ENCODE assay signal across 9 cellular contexts in the genomic region with DNA sequence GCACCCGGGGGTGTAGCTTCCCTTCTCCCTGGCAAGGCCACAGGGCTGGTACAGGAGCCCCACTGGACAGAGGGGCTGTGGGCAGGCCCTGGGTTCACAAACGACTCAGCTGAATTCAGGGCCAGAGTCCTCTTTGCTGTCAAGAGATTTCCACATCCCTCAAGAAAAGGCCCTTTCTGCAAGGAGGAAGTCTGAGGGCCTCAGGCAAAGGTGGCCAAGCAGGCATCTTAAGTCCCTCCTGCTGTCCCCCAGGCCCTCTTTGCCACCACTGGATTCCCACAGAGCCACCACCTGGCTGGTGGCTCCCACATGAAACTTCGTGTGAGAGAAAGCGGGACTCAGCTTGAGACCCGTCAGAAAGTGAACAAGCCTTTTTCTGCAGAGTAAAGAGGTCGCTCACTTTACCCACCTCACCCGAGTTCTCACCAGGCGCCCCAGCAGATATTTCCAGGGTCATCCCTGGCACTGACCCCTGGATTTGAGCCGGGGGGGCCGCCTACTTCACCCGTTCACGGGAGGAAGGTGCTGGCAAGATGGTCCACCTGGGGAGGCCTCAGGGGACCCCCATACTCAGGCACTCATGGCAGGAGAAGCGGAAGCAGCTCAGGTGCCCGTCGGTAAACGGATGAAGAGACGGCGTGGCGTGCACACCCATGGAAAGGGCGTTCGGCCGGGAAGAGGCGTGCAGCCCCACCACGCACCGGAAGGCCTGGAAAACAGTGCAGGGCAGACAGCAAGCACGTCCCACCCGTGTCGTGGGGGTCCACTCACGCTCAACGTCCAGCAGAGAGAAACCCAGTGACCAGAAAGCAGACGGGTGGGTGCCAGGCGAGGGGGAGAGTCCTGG. TPM values are rescaled to one million over a fixed set of nuclear protein-coding genes. Genes with fewer than 3 reads are reported as not detected.
DNase-seq lines count a peak whose midpoint lies in the region; ATAC-seq, FAIRE-seq and TF ChIP-seq lines count a peak whose summit lies in the region.
"Had no signal": no experiment of that assay in that cellular context is flagged by ENCODE, and none has a peak within 500 bp of the region (broad histone marks: within the 10 kb centered on the region; RNA-seq: fewer than 3 reads in every experiment).

No MANE protein-coding gene starts in this region.

- H3K4me2 ChIP-seq in DND-41 (ENCODE audit: insufficient read depth, low read length) (peak overlapping the region; percentile 100), GM12878 (ENCODE audit: control insufficient read depth, insufficient read depth) (peak overlapping the region; percentile 95)

- no peak for TF ChIP-seq RAD21 in GM12878 (IDR thresholded peaks at IDR 0.05; ENCODE audit: insufficient read depth, low read depth, low read length)

- TF ChIP-seq EP300 in GM12878 (IDR thresholded peaks at IDR 0.05; ENCODE audit: borderline replicate concordance in 1 of 2, control insufficient read depth in 1 of 2, low read depth in 2 of 2, low read length in 2 of 2): no peak

- H3K9me3 ChIP-seq in DND-41 (ENCODE audit: insufficient read depth, low read length, severe bottlenecking) (no peaks in the 10 kb centered on the region), GM12878 (replicated peaks; ENCODE audit: control insufficient read depth, insufficient read depth, low read length) (no peaks in the 10 kb centered on the region)

- H4K20me1 ChIP-seq in DND-41 (ENCODE audit: insufficient read depth, low read length) (peaks cover 33% of the 10 kb centered on the region), GM12878 (ENCODE audit: control insufficient read depth, insufficient read depth) (no peaks in the 10 kb centered on the region)

- H3K4me3 ChIP-seq in DND-41 (ENCODE audit: low read depth in 1 of 2, low read length in 2 of 2) (peak overlapping the region; percentile 21 to 58; a peak in 3 of 4 replicates), GM12878 (peak overlapping the region; percentile 90), rectal smooth muscle tissue (ENCODE audit: low read length) (peak overlapping the region; percentile 48)

- WGBS in GM12878 (ENCODE audit: insufficient coverage, insufficient replicate concordance, low lambda C conversion rate, missing lambda C conversion rate): 27% methylated on average over 32 of the region's 32 CpGs

- SMC1A ChIA-PET in GM12878 (lab: Charles Lee; ENCODE audit: uncharacterized antibody, unreplicated experiment): interaction anchor here (1.0 to 2.9 kb wide), 3 partner anchors 22 to 155 kb away, joined by 3 to 13 read pairs (median 3); no protein-coding TSS in a partner anchor

- TF ChIP-seq CTCF in DND-41 (IDR thresholded peaks at IDR 0.05; ENCODE audit: borderline replicate concordance, extremely low read depth, low read length, poor library complexity, severe bottlenecking): no peak
- no peak for TF ChIP-seq CTCF in GM12878 (IDR thresholded peaks at IDR 0.05 in 2 of 3, conservative IDR thresholded peaks at IDR 0.05 in 1 of 3; ENCODE audit: control insufficient read depth in 2 of 3, extremely low read depth in 1 of 3, insufficient read depth in 1 of 3, low read depth in 3 of 3, low read length in 3 of 3)

- POLR2A ChIA-PET in GM12878 (lab: Charles Lee): interaction anchor here (0.5 to 2.3 kb wide), 4 partner anchors 15 to 775 kb away, joined by 3 to 6 read pairs (median 3); partner anchors contain the start of gene MVD

- no peak overlapping the region for H2AFZ ChIP-seq in DND-41 (ENCODE audit: low read depth, low read length)
- no peak overlapping the region for H2AFZ ChIP-seq in GM12878 (ENCODE audit: control insufficient read depth, low read depth, low read length)

- peaks cover 42% of the 10 kb centered on the region for H3K36me3 ChIP-seq in DND-41 (ENCODE audit: insufficient read depth, low read length)
- H3K36me3 ChIP-seq in GM12878 (ENCODE audit: control insufficient read depth in 2 of 2, insufficient read depth in 2 of 2, low read length in 1 of 2): peaks cover 0 to 3% of the 10 kb centered on the region in 2 experiments; a peak in 2 of 4 replicates
- peaks cover 18% of the 10 kb centered on the region for H3K36me3 ChIP-seq in rectal smooth muscle tissue (ENCODE audit: control insufficient read depth, insufficient read depth, low read length)

- H3K27ac ChIP-seq in DND-41 (ENCODE audit: low read length): peak overlapping the region; percentile 98
- H3K27ac ChIP-seq in GM12878 (ENCODE audit: control insufficient read depth, insufficient read depth): peak overlapping the region; percentile 90; the same call in 1 of the 2 replicates
- no peak overlapping the region for H3K27ac ChIP-seq in rectal smooth muscle tissue (ENCODE audit: low read depth, low read length)

- CTCF ChIA-PET in GM12878 (lab: Yijun Ruan, JAX): interaction anchor here (0.9 to 3.3 kb wide), 8 partner anchors 17 to 79 kb away, joined by 3 to 26 read pairs (median 5); no protein-coding TSS in a partner anchor

- peaks cover 69% of the 10 kb centered on the region for H3K4me1 ChIP-seq in DND-41 (ENCODE audit: insufficient read depth, low read length)
- peaks cover 56% of the 10 kb centered on the region for H3K4me1 ChIP-seq in GM12878 (ENCODE audit: control insufficient read depth, insufficient read depth, low read length)
- peaks cover 12% of the 10 kb centered on the region for H3K4me1 ChIP-seq in rectal smooth muscle tissue (ENCODE audit: control insufficient read depth, insufficient read depth, low read length)

- BruUV-seq in GM12878 (replicated peaks; lab: Mats Ljungman, UMichigan): no TSS peak

- in situ Hi-C loops in GM12878 (cut with MboI): no loop called here

- ATAC-seq in DND-41 (ENCODE audit: insufficient read depth, low read depth) (no peak), GM12878 (no peak), GM21529 (IDR thresholded peaks at IDR 0.05; ENCODE audit: unreplicated experiment) (no peak)

- no peak for TF ChIP-seq POLR2A in GM12878 (IDR thresholded peaks at IDR 0.05; ENCODE audit: low read depth, low read length)

- no peak for FAIRE-seq in GM12878 (lab: Jason Lieb, UNC)

- RAD21 ChIA-PET in GM12878 (lab: Charles Lee; ENCODE audit: unreplicated experiment): interaction anchor here (0.6 to 2.5 kb wide), 5 partner anchors 17 to 783 kb away, joined by 3 to 10 read pairs (median 4); partner anchors contain the start of gene APRT

- intact Hi-C loops in GM12878 (cut with micrococcal nuclease; ENCODE audit: unreplicated experiment): no loop called here

- H3K27me3 ChIP-seq in DND-41 (ENCODE audit: insufficient read depth, low read length, poor library complexity) (no peaks in the 10 kb centered on the region), GM12878 (replicated peaks in 1 of 2; ENCODE audit: control insufficient read depth in 2 of 2, insufficient read depth in 2 of 2, low read length in 1 of 2) (no peaks in the 10 kb centered on the region), rectal smooth muscle tissue (ENCODE audit: control insufficient read depth, insufficient read depth, low read length) (no peaks in the 10 kb centered on the region)

- H3K79me2 ChIP-seq in DND-41 (ENCODE audit: insufficient read depth, low read length) (peaks cover 74% of the 10 kb centered on the region), GM12878 (ENCODE audit: control insufficient read depth, insufficient read depth, low read length) (peaks cover 51% of the 10 kb centered on the region)

- DNase-seq in DND-41 (no peak), NOMO-1 (lab: John Stamatoyannopoulos, UW; ENCODE audit: unreplicated experiment in 2 of 2) (peak; percentile 43 to 66), GM12878 (ENCODE audit: low read depth, low spot score) (no peak), NCI-H2171 treated with DMSO at 0.1 percent for 48 hours (lab: John Stamatoyannopoulos, UW) (no peak), superior temporal gyrus (ENCODE audit: extremely low spot score) (no peak), NCI-H2227 treated with DMSO at 0.1 percent for 48 hours (lab: John Stamatoyannopoulos, UW) (no peak)
- DNase-seq: NCI-H1092 treated with DMSO at 0.1 percent for 48 hours had no signal

- H3K9ac ChIP-seq in DND-41 (ENCODE audit: low read depth, low read length) (peak overlapping the region; percentile 78), GM12878 (ENCODE audit: control insufficient read depth, insufficient read depth, low read length) (peak overlapping the region; percentile 25), rectal smooth muscle tissue (ENCODE audit: low read length) (no peak overlapping the region)

RNA-seq across cellular contexts. Expression of gene RNF166, which starts 3.6 kb away (rescaled TPM):
- total RNA-seq in GM12878 (2013; cell fraction: nucleolus; rRNA removed): 28.0 and 31.3 TPM in 2 replicates
- 23.3 and 26.4 TPM in 2 replicates for total RNA-seq in GM12878 (2014; rRNA removed)
- 5.2 and 6.4 TPM in 2 replicates for total RNA-seq in GM12878 (2014; rRNA removed; fragmentation: Illumina TruSeq; extraction: Trizol)
- 24.5 and 29.8 TPM in 2 replicates for total RNA-seq in GM12878 (2021)
- 4.3 TPM for polyA plus RNA-seq in GM12878 (2011; ENCODE audit: low read depth)
- 4.8 and 8.3 TPM in 2 replicates for polyA plus RNA-seq in GM12878 (2011; rRNA removed)
- polyA plus RNA-seq in GM12878 (2011; cell fraction: cytosol; rRNA removed): 10.1 and 17.1 TPM in 2 replicates
- polyA plus RNA-seq in GM12878 (2011; cell fraction: nucleus; rRNA removed): 112 and 135 TPM in 2 replicates
- 10.8 and 13.5 TPM in 2 replicates for polyA plus RNA-seq in GM12878 (2012)
- polyA plus RNA-seq in GM12878 (2014; fragmentation: Illumina TruSeq; extraction: Trizol): 1.7 and 5.3 TPM in 2 replicates
- 1 to 10 TPM in 1 of 2 experiments, under 1 TPM in 1; 0.48 to 1.3 TPM for polyA plus RNA-seq in GM12878 (2014; fragmentation: Nextera tagmentation; extraction: Ambion mirVana)
- 32.8 and 35.2 TPM in 2 replicates for polyA plus RNA-seq in GM12878 (2014; rRNA removed)
- polyA plus RNA-seq in GM12878 (2016; fragmentation: Nextera tagmentation; extraction: Ambion mirVana): 10 to 100 TPM; 15.8 to 16.5 TPM
- 4.8 and 16.4 TPM in 2 replicates for polyA minus RNA-seq in GM12878 (2011; rRNA and poly(A)+ RNA removed)
- 9.6 and 9.8 TPM in 2 replicates for polyA minus RNA-seq in GM12878 (2011; cell fraction: cytosol; rRNA and poly(A)+ RNA removed)
- polyA minus RNA-seq in GM12878 (2011; cell fraction: nucleus; rRNA and poly(A)+ RNA removed): 22.8 and 28.5 TPM in 2 replicates

RNA-seq across cellular contexts. Expression of gene CTU2, which starts 3.7 kb away (rescaled TPM):
- 16.7 and 18.4 TPM in 2 replicates for total RNA-seq in GM12878 (2013; cell fraction: nucleolus; rRNA removed)
- total RNA-seq in GM12878 (2014; rRNA removed): 17.8 and 23.3 TPM in 2 replicates
- total RNA-seq in GM12878 (2014; rRNA removed; fragmentation: Illumina TruSeq; extraction: Trizol): 11.0 and 12.2 TPM in 2 replicates
- total RNA-seq in GM12878 (2021): 44.5 and 48.5 TPM in 2 replicates
- polyA plus RNA-seq in GM12878 (2011; ENCODE audit: low read depth): 12.3 TPM
- 6.8 and 13.2 TPM in 2 replicates for polyA plus RNA-seq in GM12878 (2011; rRNA removed)
- 20.3 and 30.6 TPM in 2 replicates for polyA plus RNA-seq in GM12878 (2011; cell fraction: cytosol; rRNA removed)
- 47.9 and 63.5 TPM in 2 replicates for polyA plus RNA-seq in GM12878 (2011; cell fraction: nucleus; rRNA removed)
- polyA plus RNA-seq in GM12878 (2012): 12.7 and 17.5 TPM in 2 replicates
- 1.5 and 5.6 TPM in 2 replicates for polyA plus RNA-seq in GM12878 (2014; fragmentation: Illumina TruSeq; extraction: Trizol)
- polyA plus RNA-seq in GM12878 (2014; fragmentation: Nextera tagmentation; extraction: Ambion mirVana): 1 to 10 TPM in 1 of 2 experiments, under 1 TPM in 1; 0.32 to 4.0 TPM
- 31.2 and 38.9 TPM in 2 replicates for polyA plus RNA-seq in GM12878 (2014; rRNA removed)
- polyA plus RNA-seq in GM12878 (2016; fragmentation: Nextera tagmentation; extraction: Ambion mirVana): 10 to 100 TPM; 33.2 to 43.4 TPM
- 6.7 and 19.8 TPM in 2 replicates for polyA minus RNA-seq in GM12878 (2011; rRNA and poly(A)+ RNA removed)
- polyA minus RNA-seq in GM12878 (2011; cell fraction: cytosol; rRNA and poly(A)+ RNA removed): 14.7 and 16.6 TPM in 2 replicates
- polyA minus RNA-seq in GM12878 (2011; cell fraction: nucleus; rRNA and poly(A)+ RNA removed): 15.8 and 23.2 TPM in 2 replicates

RNA-seq across cellular contexts. Expression of gene SNAI3, which starts 16.3 kb away (rescaled TPM):
- 2.4 and 3.1 TPM in 2 replicates for total RNA-seq in GM12878 (2013; cell fraction: nucleolus; rRNA removed)
- total RNA-seq in GM12878 (2014; rRNA removed) (4.7 and 6.5 TPM in 2 replicates), GM12878 (2014; rRNA removed; fragmentation: Illumina TruSeq; extraction: Trizol) (1.2 and 1.7 TPM in 2 replicates), GM12878 (2021) (5.7 and 7.4 TPM in 2 replicates)
- polyA plus RNA-seq in GM12878 (2011; ENCODE audit: low read depth): 1.5 TPM
- polyA plus RNA-seq in GM12878 (2011; rRNA removed) (0.53 and 1.5 TPM in 2 replicates), GM12878 (2014; fragmentation: Illumina TruSeq; extraction: Trizol) (0.10 and 1.4 TPM in 2 replicates), GM12878 (2014; fragmentation: Nextera tagmentation; extraction: Ambion mirVana) (under 1 TPM; 0.21 to 0.26 TPM), GM12878 (2014; rRNA removed) (4.3 and 6.6 TPM in 2 replicates), GM12878 (2016; fragmentation: Nextera tagmentation; extraction: Ambion mirVana) (1 to 10 TPM; 6.2 to 7.1 TPM)
- 2.0 and 3.2 TPM in 2 replicates for polyA plus RNA-seq in GM12878 (2011; cell fraction: cytosol; rRNA removed)
- 4.2 TPM in 2 replicates for polyA plus RNA-seq in GM12878 (2011; cell fraction: nucleus; rRNA removed)
- 2.6 and 2.8 TPM in 2 replicates for polyA plus RNA-seq in GM12878 (2012)
- 1.1 and 2.2 TPM in 2 replicates for polyA minus RNA-seq in GM12878 (2011; rRNA and poly(A)+ RNA removed)
- 2.3 and 2.4 TPM in 2 replicates for polyA minus RNA-seq in GM12878 (2011; cell fraction: cytosol; rRNA and poly(A)+ RNA removed)
- polyA minus RNA-seq in GM12878 (2011; cell fraction: nucleus; rRNA and poly(A)+ RNA removed): 0.97 and 2.1 TPM in 2 replicates

RNA-seq across cellular contexts. Expression of gene MVD, which starts 39.7 kb away (rescaled TPM):
- 81.8 and 88.4 TPM in 2 replicates for total RNA-seq in GM12878 (2013; cell fraction: nucleolus; rRNA removed)
- total RNA-seq in GM12878 (2014; rRNA removed) (101 and 104 TPM in 2 replicates), GM12878 (2014; rRNA removed; fragmentation: Illumina TruSeq; extraction: Trizol) (45.0 and 50.0 TPM in 2 replicates), GM12878 (2021) (132 and 147 TPM in 2 replicates)
- polyA plus RNA-seq in GM12878 (2011; ENCODE audit: low read depth): 21.0 TPM
- polyA plus RNA-seq in GM12878 (2011; rRNA removed) (15.5 and 41.4 TPM in 2 replicates), GM12878 (2014; fragmentation: Illumina TruSeq; extraction: Trizol) (8.4 and 28.9 TPM in 2 replicates), GM12878 (2014; fragmentation: Nextera tagmentation; extraction: Ambion mirVana) (1 to 10 TPM; 5.0 to 6.8 TPM), GM12878 (2014; rRNA removed) (80.1 and 95.9 TPM in 2 replicates), GM12878 (2016; fragmentation: Nextera tagmentation; extraction: Ambion mirVana) (10 to 100 TPM; 80.5 to 85.4 TPM)
- 53.9 and 79.5 TPM in 2 replicates for polyA plus RNA-seq in GM12878 (2011; cell fraction: cytosol; rRNA removed)
- polyA plus RNA-seq in GM12878 (2011; cell fraction: nucleus; rRNA removed): 293 and 318 TPM in 2 replicates
- 91.8 and 107 TPM in 2 replicates for polyA plus RNA-seq in GM12878 (2012)
- polyA minus RNA-seq in GM12878 (2011; rRNA and poly(A)+ RNA removed): 18.5 and 44.7 TPM in 2 replicates
- polyA minus RNA-seq in GM12878 (2011; cell fraction: cytosol; rRNA and poly(A)+ RNA removed): 25.0 and 33.1 TPM in 2 replicates
- 39.9 and 52.2 TPM in 2 replicates for polyA minus RNA-seq in GM12878 (2011; cell fraction: nucleus; rRNA and poly(A)+ RNA removed)

RNA-seq across cellular contexts. Expression of gene CYBA, which starts 51.7 kb away (rescaled TPM):
- total RNA-seq in GM12878 (2013; cell fraction: nucleolus; rRNA removed): 178 and 189 TPM in 2 replicates
- total RNA-seq in GM12878 (2014; rRNA removed) (531 and 598 TPM in 2 replicates), GM12878 (2014; rRNA removed; fragmentation: Illumina TruSeq; extraction: Trizol) (114 and 132 TPM in 2 replicates), GM12878 (2021) (373 and 384 TPM in 2 replicates)
- 92.9 TPM for polyA plus RNA-seq in GM12878 (2011; ENCODE audit: low read depth)
- polyA plus RNA-seq in GM12878 (2011; rRNA removed) (29.3 and 78.7 TPM in 2 replicates), GM12878 (2014; fragmentation: Illumina TruSeq; extraction: Trizol) (7.9 and 53.2 TPM in 2 replicates), GM12878 (2014; fragmentation: Nextera tagmentation; extraction: Ambion mirVana) (under 1 TPM; 0.55 to 0.66 TPM), GM12878 (2014; rRNA removed) (551 and 668 TPM in 2 replicates), GM12878 (2016; fragmentation: Nextera tagmentation; extraction: Ambion mirVana) (100 to 1,000 TPM; 462 to 477 TPM)
- polyA plus RNA-seq in GM12878 (2011; cell fraction: cytosol; rRNA removed): 257 and 379 TPM in 2 replicates
- polyA plus RNA-seq in GM12878 (2011; cell fraction: nucleus; rRNA removed): 417 and 477 TPM in 2 replicates
- 413 and 478 TPM in 2 replicates for polyA plus RNA-seq in GM12878 (2012)
- 55.5 and 207 TPM in 2 replicates for polyA minus RNA-seq in GM12878 (2011; rRNA and poly(A)+ RNA removed)
- polyA minus RNA-seq in GM12878 (2011; cell fraction: cytosol; rRNA and poly(A)+ RNA removed): 88.6 and 114 TPM in 2 replicates
- 55.1 and 94.4 TPM in 2 replicates for polyA minus RNA-seq in GM12878 (2011; cell fraction: nucleus; rRNA and poly(A)+ RNA removed)

Comparison
In these comparisons a context has a peak if more than half of its experiments do, and no peak if none do; other contexts are left out.
1. DNase-seq: peak in NOMO-1 (2 of 2); none in DND-41 (single experiment), GM12878 (single experiment), NCI-H2171 treated with DMSO at 0.1 percent for 48 hours (single experiment), superior temporal gyrus (single experiment) and NCI-H2227 treated with DMSO at 0.1 percent for 48 hours (single experiment).
2. H3K4me3 ChIP-seq: peak in every context shown above with its lines; median percentile 90 in GM12878; 48 in rectal smooth muscle tissue; 40 in DND-41.